1 cellular context compared by ENCODE assay signal in genomic region chr19:4402171-4403004, GRCh38.
TF ChIP-seq lines count a peak whose summit lies in the region.

TSS of gene CHAF1A (plus strand) at chr19:4402640. CDS start at chr19:4402763, 123 bp downstream.

TF ChIP-seq in HepG2, 621 proteins besides CTCF, POLR2A, EP300 and RAD21 (continued from another document and continues in another):
- TF ChIP-seq AHDC1 (CRISPR knock-in tag; IDR thresholded peaks at IDR 0.05; ENCODE audit: borderline replicate concordance) = no peak
- no peak for TF ChIP-seq FUBP1 (CRISPR knock-in tag; IDR thresholded peaks at IDR 0.05; ENCODE audit: borderline replicate concordance)
- peak; percentile 21; the same call in 1 of the 2 replicates for TF ChIP-seq KLF12 (CRISPR knock-in tag; IDR thresholded peaks at IDR 0.05; ENCODE audit: borderline replicate concordance)
- TF ChIP-seq NPAS2 (CRISPR knock-in tag; IDR thresholded peaks at IDR 0.05; ENCODE audit: borderline replicate concordance) = no peak
- no peak for TF ChIP-seq RELA (CRISPR knock-in tag; IDR thresholded peaks at IDR 0.05)
- no peak for TF ChIP-seq ETV6 (CRISPR knock-in tag; conservative IDR thresholded peaks at IDR 0.05)
- TF ChIP-seq ZNF674 (CRISPR knock-in tag; IDR thresholded peaks at IDR 0.05; ENCODE audit: low read depth) = no peak
- TF ChIP-seq XRCC5 (optimal IDR thresholded peaks at IDR 0.05; ENCODE audit: low read length) = no peak
- TF ChIP-seq, protein P1, sequence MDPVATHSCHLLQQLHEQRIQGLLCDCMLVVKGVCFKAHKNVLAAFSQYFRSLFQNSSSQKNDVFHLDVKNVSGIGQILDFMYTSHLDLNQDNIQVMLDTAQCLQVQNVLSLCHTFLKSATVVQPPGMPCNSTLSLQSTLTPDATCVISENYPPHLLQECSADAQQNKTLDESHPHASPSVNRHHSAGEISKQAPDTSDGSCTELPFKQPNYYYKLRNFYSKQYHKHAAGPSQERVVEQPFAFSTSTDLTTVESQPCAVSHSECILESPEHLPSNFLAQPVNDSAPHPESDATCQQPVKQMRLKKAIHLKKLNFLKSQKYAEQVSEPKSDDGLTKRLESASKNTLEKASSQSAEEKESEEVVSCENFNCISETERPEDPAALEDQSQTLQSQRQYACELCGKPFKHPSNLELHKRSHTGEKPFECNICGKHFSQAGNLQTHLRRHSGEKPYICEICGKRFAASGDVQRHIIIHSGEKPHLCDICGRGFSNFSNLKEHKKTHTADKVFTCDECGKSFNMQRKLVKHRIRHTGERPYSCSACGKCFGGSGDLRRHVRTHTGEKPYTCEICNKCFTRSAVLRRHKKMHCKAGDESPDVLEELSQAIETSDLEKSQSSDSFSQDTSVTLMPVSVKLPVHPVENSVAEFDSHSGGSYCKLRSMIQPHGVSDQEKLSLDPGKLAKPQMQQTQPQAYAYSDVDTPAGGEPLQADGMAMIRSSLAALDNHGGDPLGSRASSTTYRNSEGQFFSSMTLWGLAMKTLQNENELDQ (CRISPR knock-in tag; IDR thresholded peaks at IDR 0.05; ENCODE audit: borderline replicate concordance) = no peak
- TF ChIP-seq ZBTB42 (CRISPR knock-in tag; IDR thresholded peaks at IDR 0.05) = no peak
- TF ChIP-seq SNAPC2 (CRISPR knock-in tag; IDR thresholded peaks at IDR 0.05) = no peak
- no peak for TF ChIP-seq ZNF24 (IDR thresholded peaks at IDR 0.05)
- TF ChIP-seq, protein P2, sequence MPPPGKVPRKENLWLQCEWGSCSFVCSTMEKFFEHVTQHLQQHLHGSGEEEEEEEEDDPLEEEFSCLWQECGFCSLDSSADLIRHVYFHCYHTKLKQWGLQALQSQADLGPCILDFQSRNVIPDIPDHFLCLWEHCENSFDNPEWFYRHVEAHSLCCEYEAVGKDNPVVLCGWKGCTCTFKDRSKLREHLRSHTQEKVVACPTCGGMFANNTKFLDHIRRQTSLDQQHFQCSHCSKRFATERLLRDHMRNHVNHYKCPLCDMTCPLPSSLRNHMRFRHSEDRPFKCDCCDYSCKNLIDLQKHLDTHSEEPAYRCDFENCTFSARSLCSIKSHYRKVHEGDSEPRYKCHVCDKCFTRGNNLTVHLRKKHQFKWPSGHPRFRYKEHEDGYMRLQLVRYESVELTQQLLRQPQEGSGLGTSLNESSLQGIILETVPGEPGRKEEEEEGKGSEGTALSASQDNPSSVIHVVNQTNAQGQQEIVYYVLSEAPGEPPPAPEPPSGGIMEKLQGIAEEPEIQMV (CRISPR knock-in tag; IDR thresholded peaks at IDR 0.05; ENCODE audit: low read depth) = no peak
- TF ChIP-seq, protein P3, sequence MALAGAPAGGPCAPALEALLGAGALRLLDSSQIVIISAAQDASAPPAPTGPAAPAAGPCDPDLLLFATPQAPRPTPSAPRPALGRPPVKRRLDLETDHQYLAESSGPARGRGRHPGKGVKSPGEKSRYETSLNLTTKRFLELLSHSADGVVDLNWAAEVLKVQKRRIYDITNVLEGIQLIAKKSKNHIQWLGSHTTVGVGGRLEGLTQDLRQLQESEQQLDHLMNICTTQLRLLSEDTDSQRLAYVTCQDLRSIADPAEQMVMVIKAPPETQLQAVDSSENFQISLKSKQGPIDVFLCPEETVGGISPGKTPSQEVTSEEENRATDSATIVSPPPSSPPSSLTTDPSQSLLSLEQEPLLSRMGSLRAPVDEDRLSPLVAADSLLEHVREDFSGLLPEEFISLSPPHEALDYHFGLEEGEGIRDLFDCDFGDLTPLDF (CRISPR knock-in tag; IDR thresholded peaks at IDR 0.05) = peak; percentile 91
- TF ChIP-seq, protein P4, sequence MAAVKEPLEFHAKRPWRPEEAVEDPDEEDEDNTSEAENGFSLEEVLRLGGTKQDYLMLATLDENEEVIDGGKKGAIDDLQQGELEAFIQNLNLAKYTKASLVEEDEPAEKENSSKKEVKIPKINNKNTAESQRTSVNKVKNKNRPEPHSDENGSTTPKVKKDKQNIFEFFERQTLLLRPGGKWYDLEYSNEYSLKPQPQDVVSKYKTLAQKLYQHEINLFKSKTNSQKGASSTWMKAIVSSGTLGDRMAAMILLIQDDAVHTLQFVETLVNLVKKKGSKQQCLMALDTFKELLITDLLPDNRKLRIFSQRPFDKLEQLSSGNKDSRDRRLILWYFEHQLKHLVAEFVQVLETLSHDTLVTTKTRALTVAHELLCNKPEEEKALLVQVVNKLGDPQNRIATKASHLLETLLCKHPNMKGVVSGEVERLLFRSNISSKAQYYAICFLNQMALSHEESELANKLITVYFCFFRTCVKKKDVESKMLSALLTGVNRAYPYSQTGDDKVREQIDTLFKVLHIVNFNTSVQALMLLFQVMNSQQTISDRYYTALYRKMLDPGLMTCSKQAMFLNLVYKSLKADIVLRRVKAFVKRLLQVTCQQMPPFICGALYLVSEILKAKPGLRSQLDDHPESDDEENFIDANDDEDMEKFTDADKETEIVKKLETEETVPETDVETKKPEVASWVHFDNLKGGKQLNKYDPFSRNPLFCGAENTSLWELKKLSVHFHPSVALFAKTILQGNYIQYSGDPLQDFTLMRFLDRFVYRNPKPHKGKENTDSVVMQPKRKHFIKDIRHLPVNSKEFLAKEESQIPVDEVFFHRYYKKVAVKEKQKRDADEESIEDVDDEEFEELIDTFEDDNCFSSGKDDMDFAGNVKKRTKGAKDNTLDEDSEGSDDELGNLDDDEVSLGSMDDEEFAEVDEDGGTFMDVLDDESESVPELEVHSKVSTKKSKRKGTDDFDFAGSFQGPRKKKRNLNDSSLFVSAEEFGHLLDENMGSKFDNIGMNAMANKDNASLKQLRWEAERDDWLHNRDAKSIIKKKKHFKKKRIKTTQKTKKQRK (IDR thresholded peaks at IDR 0.05; ENCODE audit: low read length) = no peak
- 0 out of 2 replicates have a peak, but pooled peaks have one; percentile 11 for TF ChIP-seq ZFP90 (CRISPR knock-in tag; IDR thresholded peaks at IDR 0.05; ENCODE audit: borderline replicate concordance)
- TF ChIP-seq TERF1 (CRISPR knock-in tag; IDR thresholded peaks at IDR 0.05) = no peak
- TF ChIP-seq ZNF562 (CRISPR knock-in tag; IDR thresholded peaks at IDR 0.05; ENCODE audit: borderline replicate concordance) = no peak
- TF ChIP-seq ZNF672 (CRISPR knock-in tag; IDR thresholded peaks at IDR 0.05) = no peak
- no peak for TF ChIP-seq ARNT (IDR thresholded peaks at IDR 0.05)
- peak; percentile 12; the same call in 1 of the 2 replicates for TF ChIP-seq TAF1 (CRISPR knock-in tag; IDR thresholded peaks at IDR 0.05)
- no peak for TF ChIP-seq EZH2 (conservative IDR thresholded peaks at IDR 0.05; ENCODE audit: low read depth, low read length)
- no peak for TF ChIP-seq ARNTL (CRISPR knock-in tag; IDR thresholded peaks at IDR 0.05)
- no peak for TF ChIP-seq RBM39 (IDR thresholded peaks at IDR 0.05; ENCODE audit: low read depth, low read length, poor library complexity, severe bottlenecking)
- TF ChIP-seq ZZZ3 (CRISPR knock-in tag; IDR thresholded peaks at IDR 0.05; ENCODE audit: borderline replicate concordance) = no peak; the same call in 1 of the 2 replicates
- no peak for TF ChIP-seq ARID2 (CRISPR knock-in tag; IDR thresholded peaks at IDR 0.05; ENCODE audit: borderline replicate concordance)
- TF ChIP-seq ZBTB8A (CRISPR knock-in tag; IDR thresholded peaks at IDR 0.05; ENCODE audit: borderline replicate concordance, low read depth) = no peak
- peak; percentile 87 for TF ChIP-seq HOXA3 (CRISPR knock-in tag; IDR thresholded peaks at IDR 0.05)
- no peak for TF ChIP-seq ZNF598 (CRISPR knock-in tag; IDR thresholded peaks at IDR 0.05; ENCODE audit: borderline replicate concordance)
- peak; percentile 92 for TF ChIP-seq GATAD1 (CRISPR knock-in tag; IDR thresholded peaks at IDR 0.05)
- no peak for TF ChIP-seq KDM2A (CRISPR knock-in tag; IDR thresholded peaks at IDR 0.05; ENCODE audit: borderline replicate concordance, low read depth)
- TF ChIP-seq ZNF224 (CRISPR knock-in tag; IDR thresholded peaks at IDR 0.05) = no peak
- TF ChIP-seq POLR2AphosphoS2 (IDR thresholded peaks at IDR 0.05; ENCODE audit: low read depth, low read length) = no peak
- TF ChIP-seq PPARG (CRISPR knock-in tag; conservative IDR thresholded peaks at IDR 0.05) = no peak; the same call in 1 of the 2 replicates
- 0 out of 2 replicates have a peak, but pooled peaks have one; percentile 34 for TF ChIP-seq BORCS8-MEF2B (CRISPR knock-in tag; IDR thresholded peaks at IDR 0.05)
- TF ChIP-seq TRIM24 (CRISPR knock-in tag; IDR thresholded peaks at IDR 0.05) = no peak
- TF ChIP-seq ZNF781 (CRISPR knock-in tag; IDR thresholded peaks at IDR 0.05; ENCODE audit: borderline replicate concordance, not compliant biosample characterization) = no peak
- TF ChIP-seq TEAD3 (CRISPR knock-in tag; optimal IDR thresholded peaks at IDR 0.05; ENCODE audit: borderline replicate concordance) = peak; percentile 64
- no peak for TF ChIP-seq SNAI1 (CRISPR knock-in tag; IDR thresholded peaks at IDR 0.05; ENCODE audit: borderline replicate concordance)
- TF ChIP-seq, protein P5, sequence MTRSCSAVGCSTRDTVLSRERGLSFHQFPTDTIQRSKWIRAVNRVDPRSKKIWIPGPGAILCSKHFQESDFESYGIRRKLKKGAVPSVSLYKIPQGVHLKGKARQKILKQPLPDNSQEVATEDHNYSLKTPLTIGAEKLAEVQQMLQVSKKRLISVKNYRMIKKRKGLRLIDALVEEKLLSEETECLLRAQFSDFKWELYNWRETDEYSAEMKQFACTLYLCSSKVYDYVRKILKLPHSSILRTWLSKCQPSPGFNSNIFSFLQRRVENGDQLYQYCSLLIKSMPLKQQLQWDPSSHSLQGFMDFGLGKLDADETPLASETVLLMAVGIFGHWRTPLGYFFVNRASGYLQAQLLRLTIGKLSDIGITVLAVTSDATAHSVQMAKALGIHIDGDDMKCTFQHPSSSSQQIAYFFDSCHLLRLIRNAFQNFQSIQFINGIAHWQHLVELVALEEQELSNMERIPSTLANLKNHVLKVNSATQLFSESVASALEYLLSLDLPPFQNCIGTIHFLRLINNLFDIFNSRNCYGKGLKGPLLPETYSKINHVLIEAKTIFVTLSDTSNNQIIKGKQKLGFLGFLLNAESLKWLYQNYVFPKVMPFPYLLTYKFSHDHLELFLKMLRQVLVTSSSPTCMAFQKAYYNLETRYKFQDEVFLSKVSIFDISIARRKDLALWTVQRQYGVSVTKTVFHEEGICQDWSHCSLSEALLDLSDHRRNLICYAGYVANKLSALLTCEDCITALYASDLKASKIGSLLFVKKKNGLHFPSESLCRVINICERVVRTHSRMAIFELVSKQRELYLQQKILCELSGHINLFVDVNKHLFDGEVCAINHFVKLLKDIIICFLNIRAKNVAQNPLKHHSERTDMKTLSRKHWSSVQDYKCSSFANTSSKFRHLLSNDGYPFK (CRISPR knock-in tag; IDR thresholded peaks at IDR 0.05; ENCODE audit: borderline replicate concordance) = no peak
- TF ChIP-seq ETV5 (CRISPR knock-in tag; IDR thresholded peaks at IDR 0.05; ENCODE audit: borderline replicate concordance) = no peak
- no peak for TF ChIP-seq NFIC (IDR thresholded peaks at IDR 0.05; ENCODE audit: low read length)
- TF ChIP-seq JARID2 (CRISPR knock-in tag; IDR thresholded peaks at IDR 0.05; ENCODE audit: insufficient replicate concordance) = no peak
- no peak for TF ChIP-seq ZNF850 (CRISPR knock-in tag; conservative IDR thresholded peaks at IDR 0.05)
- peak; percentile 92 for TF ChIP-seq SIN3B (IDR thresholded peaks at IDR 0.05; ENCODE audit: low read length)
